In the genomic region with DNA sequence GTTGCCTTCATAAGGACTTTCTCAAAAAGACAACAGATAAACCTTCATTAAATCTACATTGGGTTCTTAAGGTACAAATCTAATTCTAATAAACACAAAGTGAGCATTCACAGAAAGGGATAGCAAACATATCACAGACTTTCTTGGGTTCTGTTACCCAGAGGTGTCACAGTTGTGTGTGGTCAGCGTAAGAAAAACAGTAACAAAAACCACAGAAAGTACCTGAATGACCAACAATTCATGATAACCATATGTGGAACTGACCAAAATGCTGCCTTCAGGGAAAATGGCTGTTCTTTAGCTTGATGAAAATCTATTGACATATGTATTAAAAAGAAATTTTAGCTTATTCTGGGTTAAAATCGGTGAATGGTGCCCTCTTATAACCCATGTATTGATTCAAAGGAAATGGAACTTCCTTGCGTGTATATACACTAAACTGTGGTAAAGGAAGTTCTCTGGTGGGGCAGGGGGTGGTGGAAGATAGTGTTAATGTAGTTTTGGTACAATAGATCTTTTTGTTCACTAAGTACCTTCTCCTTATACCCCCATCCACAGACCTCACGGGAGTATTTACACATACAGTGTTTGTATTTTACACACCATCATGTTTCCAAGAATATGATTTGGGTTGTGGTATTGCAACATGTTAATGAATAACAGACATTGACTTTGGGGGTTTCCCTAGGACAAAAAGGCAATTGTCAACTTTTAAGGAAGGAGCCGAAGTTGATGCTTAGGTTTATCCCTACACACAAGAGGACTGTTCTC, we compare ENCODE assay signal across 16 cellular contexts.
A peak's percentile ranks its signal among the peaks of the same experiment; 100 is the strongest.
DNase-seq lines count a peak whose midpoint lies in the region; ATAC-seq, FAIRE-seq and TF ChIP-seq lines count a peak whose summit lies in the region.
"Had no signal": no experiment of that assay in that cellular context is flagged by ENCODE, and none has a peak within 500 bp of the region (broad histone marks: within the 10 kb centered on the region; RNA-seq: fewer than 3 reads in every experiment).

No MANE protein-coding gene starts in this region.

- CTCF ChIA-PET in RWPE1 (lab: Yijun Ruan, JAX) = no interaction called here

- POLR2A ChIA-PET in RWPE1 (lab: Yijun Ruan, JAX; ENCODE audit: low non-redundant PET) = no interaction called here

- FAIRE-seq in H54 (lab: Jason Lieb, UNC) = peak; percentile 30

- DNase-seq in H54 (ENCODE audit: insufficient read length, low spot score) (no peak), fibroblast of gingiva (ENCODE audit: low read depth) (peak; percentile 1), RWPE1 (ENCODE audit: low spot score) (no peak), NCI-H1048 (lab: John Stamatoyannopoulos, UW) (no peak)
- no peak for DNase-seq in activated effector memory CD4-positive, alpha-beta T cell treated with Interleukin-2 at 50 U/mL for 16 hours
- DNase-seq: activated B cell treated with CpG ODN at 0.5 μM for 24 hours; effector CD8-positive, alpha-beta T cell; heart left ventricle; NCI-H226; SIG-M5; stimulated activated CD4-positive, alpha-beta T cell treated with anti-CD3 and anti-CD28 coated beads, Interleukin-1b, Interleukin-23, amount 100 ng/mL, for 48 hours; stimulated activated naive CD4-positive, alpha-beta T cell had no signal

- ATAC-seq in GM18907 (IDR thresholded peaks at IDR 0.05; ENCODE audit: unreplicated experiment) (peak; percentile 94), HG03378 (IDR thresholded peaks at IDR 0.05; ENCODE audit: unreplicated experiment) (peak; percentile 82), GM21367 (IDR thresholded peaks at IDR 0.05; ENCODE audit: unreplicated experiment) (no peak)
- ATAC-seq: heart left ventricle had no signal

- no peak for TF ChIP-seq POLR2A in H54 (IDR thresholded peaks at IDR 0.05; ENCODE audit: low read depth, low read length)

- TF ChIP-seq CTCF in RWPE1 (conservative IDR thresholded peaks at IDR 0.05; ENCODE audit: low read depth) = no peak

- H3K27ac ChIP-seq in RWPE1 = no peak overlapping the region
- H3K27ac ChIP-seq: heart left ventricle, parathyroid adenoma had no signal
